In the genomic region with DNA sequence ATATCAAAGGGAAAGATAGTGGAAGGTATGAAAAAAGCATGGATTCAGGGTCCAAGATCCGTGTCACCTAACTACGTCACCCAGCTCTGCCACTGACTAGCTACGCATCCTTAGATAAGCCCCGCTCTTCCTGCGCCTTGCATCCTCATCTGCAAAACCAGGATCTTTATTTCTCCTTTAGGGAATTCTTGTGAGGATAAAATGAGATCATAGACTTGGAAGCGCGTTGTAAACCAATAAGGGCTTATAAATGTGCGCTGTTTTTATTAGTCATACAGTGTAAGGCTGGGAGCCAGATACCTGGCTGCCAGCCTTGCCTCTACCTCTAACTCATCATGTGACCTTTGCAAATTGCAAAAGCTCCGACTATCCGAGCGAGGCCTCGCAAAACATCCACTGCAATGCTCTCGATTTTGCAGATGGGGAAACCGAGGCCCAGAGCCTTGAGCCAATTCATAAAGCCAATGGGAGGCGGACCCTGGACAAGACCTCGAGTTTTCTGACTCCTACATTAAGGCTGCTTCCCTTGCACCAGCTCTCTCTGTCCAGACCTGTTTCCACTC, we compare ENCODE assay signal across 8 cellular contexts. TPM values are rescaled to one million over a fixed set of nuclear protein-coding genes. Genes with fewer than 3 reads are reported as not detected.
DNase-seq lines count a peak whose midpoint lies in the region; ATAC-seq, FAIRE-seq and TF ChIP-seq lines count a peak whose summit lies in the region.

No MANE protein-coding gene starts in this region.

- no peak for TF ChIP-seq POLR2A in endothelial cell of umbilical vein (IDR thresholded peaks at IDR 0.05; ENCODE audit: low read depth, low read length)

- peak overlapping the region; percentile 93 for H3K9ac ChIP-seq in endothelial cell of umbilical vein (replicated peaks; ENCODE audit: extremely low read depth, insufficient read depth, low read length)

- H3K9me1 ChIP-seq in endothelial cell of umbilical vein (replicated peaks; ENCODE audit: control insufficient read depth, extremely low read depth, insufficient read depth, low read length) = no peaks in the 10 kb centered on the region

- peak overlapping the region; percentile 87 for H3K4me3 Mint-ChIP-seq in T-helper 1 cell treated with Interleukin-12 subunit alpha and Interleukin-12 subunit beta and Interleukin-4 antibody, amounts not matched to agents 30 μg/mL and 1 μg/mL, for 36 hours
- peak overlapping the region; percentile 86 for H3K4me3 Mint-ChIP-seq in nephron progenitor cell

- dilution Hi-C loops in endothelial cell of umbilical vein (cut with MboI; ENCODE audit: extremely low pct_ligation_motif_present, low sequenced_read_pairs) = no loop called here

- WGBS in heart right ventricle, 2 donors = 6% methylated on average over 16 of the region's 16 CpGs

- POLR2A ChIA-PET in endothelial cell of umbilical vein (lab: Charles Lee) = interaction anchor here (0.7 kb wide), 1 partner anchor 18 kb away, joined by 3 read pairs; no protein-coding TSS in a partner anchor

- peak overlapping the region in 9 of 10 donors; percentile 89 to 95 (median 92) for H3K27ac ChIP-seq in heart right ventricle
- H3K27ac ChIP-seq in endothelial cell of umbilical vein (ENCODE audit: insufficient read depth, low read depth, low read length) = peak overlapping the region; percentile 86

- peak overlapping the region; percentile 81 for H3K4me2 ChIP-seq in endothelial cell of umbilical vein (ENCODE audit: insufficient read depth, low read length)

- H3K9me3 ChIP-seq in heart right ventricle (no peaks in the 10 kb centered on the region), endothelial cell of umbilical vein (replicated peaks; ENCODE audit: control insufficient read depth, insufficient read depth, low read length) (no peaks in the 10 kb centered on the region)

- no peak for TF ChIP-seq CTCF in heart right ventricle (IDR thresholded peaks at IDR 0.05)
- no peak for TF ChIP-seq CTCF in endothelial cell of umbilical vein (IDR thresholded peaks at IDR 0.05; ENCODE audit: extremely low read depth in 1 of 2, insufficient read depth in 1 of 2, low read depth in 1 of 2, low read length in 2 of 2)
- TF ChIP-seq CTCF in nephron progenitor cell (IDR thresholded peaks at IDR 0.05) = no peak

- CTCF ChIA-PET in endothelial cell of umbilical vein (lab: Charles Lee) = interaction anchor here (0.8 to 13.1 kb wide), 6 partner anchors 8 to 268 kb away, joined by 3 to 300 read pairs (median 4); partner anchors contain the start of gene TMEM109

- FAIRE-seq in endothelial cell of umbilical vein (lab: Jason Lieb, UNC) = peak; percentile 77
- FAIRE-seq in frontal cortex (lab: Jason Lieb, UNC) = no peak

- intact Hi-C loops in heart right ventricle (cut with DNase I) (loop anchor here in 1 of 10 donors (5.0 kb wide), 1 partner anchor 47 kb away; the partner anchor contains the start of gene SLC15A3), left ventricle myocardium superior (cut with micrococcal nuclease) (no loop called here), endothelial cell of umbilical vein (cut with micrococcal nuclease) (loop anchor here (1.0 kb wide), 2 partner anchors 9 to 32 kb away; partner anchors contain the start of gene TMEM109)

- no TSS peak for BruUV-seq in endothelial cell of umbilical vein (replicated peaks; lab: Mats Ljungman, UMichigan)

- H3K4me1 Mint-ChIP-seq in T-helper 1 cell treated with Interleukin-12 subunit alpha and Interleukin-12 subunit beta and Interleukin-4 antibody, amounts not matched to agents 30 μg/mL and 1 μg/mL, for 36 hours (ENCODE audit: low read depth) = peaks cover 30% of the 10 kb centered on the region
- H3K4me1 Mint-ChIP-seq in nephron progenitor cell = peaks cover 33% of the 10 kb centered on the region

- ATAC-seq in heart right ventricle = no peak
- ATAC-seq in left ventricle myocardium superior = no peak
- no peak for ATAC-seq in HG02973 (IDR thresholded peaks at IDR 0.05; ENCODE audit: unreplicated experiment)

- no peaks in the 10 kb centered on the region for H4K20me1 ChIP-seq in endothelial cell of umbilical vein (replicated peaks; ENCODE audit: control insufficient read depth, extremely low read depth, insufficient read depth, low read length)

- H3K27ac Mint-ChIP-seq in T-helper 1 cell treated with Interleukin-12 subunit alpha and Interleukin-12 subunit beta and Interleukin-4 antibody, amounts not matched to agents 30 μg/mL and 1 μg/mL, for 36 hours = peak overlapping the region; percentile 75
- peak overlapping the region; percentile 63 for H3K27ac Mint-ChIP-seq in nephron progenitor cell

- H3K27me3 ChIP-seq in heart right ventricle = no peaks in the 10 kb centered on the region
- H3K27me3 ChIP-seq in endothelial cell of umbilical vein (ENCODE audit: control insufficient read depth in 2 of 2, insufficient read depth in 2 of 2, low read length in 2 of 2) = peaks cover 0 to 6% of the 10 kb centered on the region in 2 experiments

- H3K4me3 ChIP-seq in heart right ventricle (peak overlapping the region; percentile 64 to 98 (median 85)), endothelial cell of umbilical vein (replicated peaks in 1 of 3; ENCODE audit: insufficient read depth in 1 of 3, low read depth in 1 of 3, low read length in 3 of 3) (peak overlapping the region; percentile 77 to 89 (median 84))

- no peak overlapping the region for H2AFZ ChIP-seq in endothelial cell of umbilical vein (ENCODE audit: low read depth, low read length)

- H3K27me3 Mint-ChIP-seq in T-helper 1 cell treated with Interleukin-12 subunit alpha and Interleukin-12 subunit beta and Interleukin-4 antibody, amounts not matched to agents 30 μg/mL and 1 μg/mL, for 36 hours (ENCODE audit: low read depth) = peaks cover 9% of the 10 kb centered on the region
- peaks cover 32% of the 10 kb centered on the region for H3K27me3 Mint-ChIP-seq in nephron progenitor cell (ENCODE audit: low read depth, poor library complexity)

- H3K4me1 ChIP-seq in heart right ventricle (peaks cover 6 to 40% (median 30%) of the 10 kb centered on the region in 9 donors), endothelial cell of umbilical vein (ENCODE audit: control insufficient read depth, extremely low read depth, insufficient read depth, low read length) (peaks cover 20% of the 10 kb centered on the region)

- H3K36me3 Mint-ChIP-seq in T-helper 1 cell treated with Interleukin-12 subunit alpha and Interleukin-12 subunit beta and Interleukin-4 antibody, amounts not matched to agents 30 μg/mL and 1 μg/mL, for 36 hours (ENCODE audit: low read depth) = peaks cover 24% of the 10 kb centered on the region
- peaks cover 28% of the 10 kb centered on the region for H3K36me3 Mint-ChIP-seq in nephron progenitor cell (ENCODE audit: low read depth)

- H3K79me2 ChIP-seq in endothelial cell of umbilical vein (ENCODE audit: control insufficient read depth, insufficient read depth, low read length) = peaks cover 41% of the 10 kb centered on the region

- DNase-seq in heart right ventricle = no peak
- DNase-seq in left ventricle myocardium superior = no peak
- peak; percentile 59 for DNase-seq in endothelial cell of umbilical vein (ENCODE audit: low read depth, low spot score)
- DNase-seq in nephron progenitor cell = no peak
- no peak for DNase-seq in cortex of kidney (lab: John Stamatoyannopoulos, UW)
- no peak for DNase-seq in frontal cortex (ENCODE audit: low spot score in 2 of 2)

- no peaks in the 10 kb centered on the region for H3K9me3 Mint-ChIP-seq in T-helper 1 cell treated with Interleukin-12 subunit alpha and Interleukin-12 subunit beta and Interleukin-4 antibody, amounts not matched to agents 30 μg/mL and 1 μg/mL, for 36 hours
- peaks cover 25% of the 10 kb centered on the region for H3K9me3 Mint-ChIP-seq in nephron progenitor cell

- peaks cover 0 to 36% (median 19%) of the 10 kb centered on the region in 9 donors for H3K36me3 ChIP-seq in heart right ventricle
- H3K36me3 ChIP-seq in endothelial cell of umbilical vein (ENCODE audit: control insufficient read depth in 2 of 2, extremely low read depth in 1 of 2, insufficient read depth in 2 of 2, low read length in 2 of 2) = peaks cover 14 to 25% of the 10 kb centered on the region in 2 experiments

RNA-seq across cellular contexts. Expression of gene PRPF19, which starts 0.8 kb away (rescaled TPM):
- total RNA-seq in heart right ventricle (10 to 100 TPM; 32.0 to 49.7 (median 39.4) TPM), left ventricle myocardium superior (41.5 TPM), endothelial cell of umbilical vein (114 and 126 TPM in 2 replicates), frontal cortex (37.5 TPM)
- polyA plus RNA-seq in heart right ventricle (10 to 100 TPM; 50.3 to 53.0 TPM), endothelial cell of umbilical vein (97.1 and 121 TPM in 2 replicates)
- polyA plus RNA-seq in endothelial cell of umbilical vein (2011; cell fraction: cytosol; rRNA removed) = 59.2 and 60.9 TPM in 2 replicates
- 56.2 and 57.8 TPM in 2 replicates for polyA plus RNA-seq in endothelial cell of umbilical vein (2011; cell fraction: nucleus; rRNA removed)
- 94.9 and 116 TPM in 2 replicates for polyA plus RNA-seq in endothelial cell of umbilical vein (2012)
- polyA minus RNA-seq in endothelial cell of umbilical vein = 67.3 and 68.0 TPM in 2 replicates
- 64.3 TPM for polyA minus RNA-seq in endothelial cell of umbilical vein (2011; cell fraction: cytosol; rRNA and poly(A)+ RNA removed)
- 43.5 and 61.7 TPM in 2 replicates for polyA minus RNA-seq in endothelial cell of umbilical vein (2011; cell fraction: nucleus; rRNA and poly(A)+ RNA removed)

RNA-seq across cellular contexts. Expression of gene TMEM109, which starts 8.3 kb away (rescaled TPM):
- 100 to 1,000 TPM in 2 of 10 donors, 10 to 100 TPM in 8; 78.6 to 115 (median 92.7) TPM for total RNA-seq in heart right ventricle
- 100 to 1,000 TPM in 1 of 2 donors, 10 to 100 TPM in 1; 53.3 to 121 TPM for polyA plus RNA-seq in heart right ventricle
- 97.0 TPM for total RNA-seq in left ventricle myocardium superior
- 172 and 192 TPM in 2 replicates for total RNA-seq in endothelial cell of umbilical vein
- polyA plus RNA-seq in endothelial cell of umbilical vein = 141 and 143 TPM in 2 replicates
- polyA plus RNA-seq in endothelial cell of umbilical vein (2011; cell fraction: cytosol; rRNA removed) = 110 and 120 TPM in 2 replicates
- 44.9 and 46.5 TPM in 2 replicates for polyA plus RNA-seq in endothelial cell of umbilical vein (2011; cell fraction: nucleus; rRNA removed)
- polyA plus RNA-seq in endothelial cell of umbilical vein (2012) = 134 and 137 TPM in 2 replicates
- 96.8 and 102 TPM in 2 replicates for polyA minus RNA-seq in endothelial cell of umbilical vein
- 31.4 TPM for polyA minus RNA-seq in endothelial cell of umbilical vein (2011; cell fraction: cytosol; rRNA and poly(A)+ RNA removed)
- 15.1 and 18.6 TPM in 2 replicates for polyA minus RNA-seq in endothelial cell of umbilical vein (2011; cell fraction: nucleus; rRNA and poly(A)+ RNA removed)
- 9.4 TPM for total RNA-seq in frontal cortex

RNA-seq across cellular contexts. Expression of gene TMEM132A, which starts 18.6 kb away (rescaled TPM):
- total RNA-seq in heart right ventricle (10 to 100 TPM in 2 of 10 donors, 1 to 10 TPM in 8; 3.7 to 12.9 (median 6.5) TPM), left ventricle myocardium superior (5.9 TPM), endothelial cell of umbilical vein (106 and 120 TPM in 2 replicates), frontal cortex (131 TPM)
- polyA plus RNA-seq in heart right ventricle (10 to 100 TPM; 10.0 to 16.4 TPM), endothelial cell of umbilical vein (74.3 and 97.9 TPM in 2 replicates)
- polyA plus RNA-seq in endothelial cell of umbilical vein (2011; cell fraction: cytosol; rRNA removed) = 41.5 and 70.3 TPM in 2 replicates
- 232 and 251 TPM in 2 replicates for polyA plus RNA-seq in endothelial cell of umbilical vein (2011; cell fraction: nucleus; rRNA removed)
- polyA plus RNA-seq in endothelial cell of umbilical vein (2012) = 74.2 and 116 TPM in 2 replicates
- polyA minus RNA-seq in endothelial cell of umbilical vein = 45.9 and 54.1 TPM in 2 replicates
- polyA minus RNA-seq in endothelial cell of umbilical vein (2011; cell fraction: cytosol; rRNA and poly(A)+ RNA removed) = 16.0 TPM
- polyA minus RNA-seq in endothelial cell of umbilical vein (2011; cell fraction: nucleus; rRNA and poly(A)+ RNA removed) = 49.9 and 59.0 TPM in 2 replicates

RNA-seq across cellular contexts. Expression of gene ZP1, which starts 38.3 kb away (rescaled TPM):
- total RNA-seq in heart right ventricle (under 1 TPM in 3 of 10 donors, not detected in 7; 0.16 to 0.33 (median 0.25) TPM), left ventricle myocardium superior (not detected), endothelial cell of umbilical vein (not detected in 2 replicates), frontal cortex (not detected)
- polyA plus RNA-seq in heart right ventricle (under 1 TPM; 0.37 to 0.51 TPM), endothelial cell of umbilical vein (not detected in 2 replicates)
- not detected in 2 replicates for polyA plus RNA-seq in endothelial cell of umbilical vein (2011; cell fraction: cytosol; rRNA removed)
- not detected in 2 replicates for polyA plus RNA-seq in endothelial cell of umbilical vein (2011; cell fraction: nucleus; rRNA removed)
- not detected in 2 replicates for polyA plus RNA-seq in endothelial cell of umbilical vein (2012)
- polyA minus RNA-seq in endothelial cell of umbilical vein = not detected in 2 replicates
- polyA minus RNA-seq in endothelial cell of umbilical vein (2011; cell fraction: cytosol; rRNA and poly(A)+ RNA removed) = not detected
- not detected in 2 replicates for polyA minus RNA-seq in endothelial cell of umbilical vein (2011; cell fraction: nucleus; rRNA and poly(A)+ RNA removed)

RNA-seq across cellular contexts. Expression of gene SLC15A3, which starts 46.3 kb away (rescaled TPM):
- total RNA-seq in heart right ventricle = 10 to 100 TPM in 9 of 10 donors, 1 to 10 TPM in 1; 9.5 to 52.4 (median 18.5) TPM
- polyA plus RNA-seq in heart right ventricle = 10 to 100 TPM; 21.3 to 36.9 TPM
- total RNA-seq in left ventricle myocardium superior = 16.8 TPM
- 1.7 and 4.4 TPM in 2 replicates for total RNA-seq in endothelial cell of umbilical vein
- polyA plus RNA-seq in endothelial cell of umbilical vein = 3.3 TPM in 2 replicates
- 1.4 and 1.7 TPM in 2 replicates for polyA plus RNA-seq in endothelial cell of umbilical vein (2011; cell fraction: cytosol; rRNA removed)
- polyA plus RNA-seq in endothelial cell of umbilical vein (2011; cell fraction: nucleus; rRNA removed) = 1.4 and 2.4 TPM in 2 replicates
- 1.7 and 3.3 TPM in 2 replicates for polyA plus RNA-seq in endothelial cell of umbilical vein (2012)
- 2.0 and 2.6 TPM in 2 replicates for polyA minus RNA-seq in endothelial cell of umbilical vein
- not detected for polyA minus RNA-seq in endothelial cell of umbilical vein (2011; cell fraction: cytosol; rRNA and poly(A)+ RNA removed)
- 2.1 and 5.8 TPM in 2 replicates for polyA minus RNA-seq in endothelial cell of umbilical vein (2011; cell fraction: nucleus; rRNA and poly(A)+ RNA removed)
- 3.3 TPM for total RNA-seq in frontal cortex
